8 cellular contexts compared by ENCODE assay signal in genomic region chr15:49620658-49621326, GRCh38. TPM values are rescaled to one million over a fixed set of nuclear protein-coding genes. Genes with fewer than 3 reads are reported as not detected.
DNase-seq lines count a peak whose midpoint lies in the region; ATAC-seq, FAIRE-seq and TF ChIP-seq lines count a peak whose summit lies in the region.

TSS of gene DTWD1 (plus strand) at chr15:49621048. CDS start at chr15:49625168, 4,120 bp downstream.
TSS of gene FAM227B (minus strand) at chr15:49620818. CDS start at chr15:49615171, 5,647 bp downstream.

- TF ChIP-seq CTCF in Caco-2 (IDR thresholded peaks at IDR 0.05; ENCODE audit: insufficient read depth in 1 of 2, low read depth in 1 of 2, low read length in 1 of 2, severe bottlenecking in 1 of 2, unreplicated experiment in 1 of 2) = no peak
- peak; percentile 38 for TF ChIP-seq CTCF in endodermal cell (conservative IDR thresholded peaks at IDR 0.05)

- H3K27me3 Mint-ChIP-seq in Caco-2 (ENCODE audit: insufficient read depth, unreplicated experiment) (no peaks in the 10 kb centered on the region), endodermal cell (ENCODE audit: insufficient read depth) (no peaks in the 10 kb centered on the region)
- H3K27me3 Mint-ChIP-seq in activated CD8-positive, alpha-beta memory T cell treated with anti-CD3 and anti-CD28 coated beads, Interleukin-2, amount 10 ng/mL, durations not matched to agents 7 days and 5 days = no peaks in the 10 kb centered on the region

- POLR2A ChIA-PET in Caco-2 (lab: Charles Lee) = interaction anchor here (0.7 kb wide), 1 partner anchor 710 kb away, joined by 9 read pairs; no protein-coding TSS in a partner anchor

- H3K36me3 Mint-ChIP-seq in Caco-2 (ENCODE audit: insufficient read depth, unreplicated experiment) = peaks cover 16% of the 10 kb centered on the region
- H3K36me3 Mint-ChIP-seq in activated CD8-positive, alpha-beta memory T cell treated with anti-CD3 and anti-CD28 coated beads, Interleukin-2, amount 10 ng/mL, durations not matched to agents 7 days and 5 days = peaks cover 31% of the 10 kb centered on the region
- H3K36me3 Mint-ChIP-seq in endodermal cell (ENCODE audit: low read depth) = peaks cover 32% of the 10 kb centered on the region

- CTCF ChIA-PET in Caco-2 (lab: Charles Lee) = no interaction called here
- CTCF ChIA-PET in activated CD8-positive, alpha-beta memory T cell treated with anti-CD3 and anti-CD28 coated beads, Interleukin-2, amount 10 ng/mL, durations not matched to agents 7 days and 5 days (lab: Charles Lee) = interaction anchor here (1.0 kb wide), 1 partner anchor 8 kb away, joined by 3 read pairs; no protein-coding TSS in a partner anchor

- intact Hi-C loops in Caco-2 (cut with micrococcal nuclease; ENCODE audit: unreplicated experiment) = loop anchor here (10.0 kb wide), 1 partner anchor 446 kb away; the partner anchor contains the start of gene GALK2

- H3K9me3 ChIP-seq in Caco-2 = 0 out of 2 replicates have a peak, but pooled peaks cover 7% of the 10 kb centered on the region
- H3K9me3 ChIP-seq in endodermal cell (ENCODE audit: control insufficient read depth, low read length) = peaks cover 29% of the 10 kb centered on the region

- H3K9me3 Mint-ChIP-seq in Caco-2 (ENCODE audit: unreplicated experiment) (no peaks in the 10 kb centered on the region), endodermal cell (peaks cover 24% of the 10 kb centered on the region)
- H3K9me3 Mint-ChIP-seq in activated CD8-positive, alpha-beta memory T cell treated with anti-CD3 and anti-CD28 coated beads, Interleukin-2, amount 10 ng/mL, durations not matched to agents 7 days and 5 days (ENCODE audit: low read depth) = peaks cover 9% of the 10 kb centered on the region

- H3K4me1 Mint-ChIP-seq in Caco-2 (ENCODE audit: low read depth, unreplicated experiment) = no peaks in the 10 kb centered on the region
- H3K4me1 Mint-ChIP-seq in activated CD8-positive, alpha-beta memory T cell treated with anti-CD3 and anti-CD28 coated beads, Interleukin-2, amount 10 ng/mL, durations not matched to agents 7 days and 5 days = peaks cover 46% of the 10 kb centered on the region
- peaks cover 21% of the 10 kb centered on the region for H3K4me1 Mint-ChIP-seq in endodermal cell

- H3K4me3 Mint-ChIP-seq in Caco-2 (ENCODE audit: unreplicated experiment) (peak within 1 kb of the TSS; percentile 87), endodermal cell (peak within 1 kb of the TSS; percentile 90)
- peak within 1 kb of the TSS; percentile 97 for H3K4me3 Mint-ChIP-seq in activated CD8-positive, alpha-beta memory T cell treated with anti-CD3 and anti-CD28 coated beads, Interleukin-2, amount 10 ng/mL, durations not matched to agents 7 days and 5 days

- peaks cover 4% of the 10 kb centered on the region for H3K4me1 ChIP-seq in Caco-2
- H3K4me1 ChIP-seq in endodermal cell (ENCODE audit: control insufficient read depth, insufficient read depth, low read length) = no peaks in the 10 kb centered on the region

- peak within 1 kb of the TSS; percentile 57 for H3K27ac ChIP-seq in endodermal cell (ENCODE audit: low read depth, low read length)

- H3K9ac ChIP-seq in endodermal cell (ENCODE audit: extremely low read depth, low read length, poor library complexity, severe bottlenecking) = peak within 1 kb of the TSS; percentile 76

- DNase-seq in Caco-2 (peak; percentile 92 to 95), HTR-8/SVneo (ENCODE audit: insufficient read length, low spot score) (peak; percentile 84), NOMO-1 treated with DMSO at 0.1 percent for 48 hours (lab: John Stamatoyannopoulos, UW; ENCODE audit: unreplicated experiment) (peak; percentile 96), endodermal cell (peak; percentile 98), mesenteric fat pad (ENCODE audit: low spot score) (peak; percentile 98)
- peak; percentile 96 for DNase-seq in activated CD8-positive, alpha-beta memory T cell treated with anti-CD3 and anti-CD28 coated beads, Interleukin-2, amount 10 ng/mL, durations not matched to agents 7 days and 5 days
- DNase-seq in stimulated activated CD8-positive, alpha-beta memory T cell treated with anti-CD3 and anti-CD28 coated beads, Interleukin-15, amount 100 ng/mL, for 1 hour (ENCODE audit: low read depth) = peak; percentile 87

- H3K36me3 ChIP-seq in Caco-2 (ENCODE audit: control insufficient read depth, insufficient read depth, low read length) = no peaks in the 10 kb centered on the region; the same call in 1 of the 2 replicates
- peaks cover 22% of the 10 kb centered on the region for H3K36me3 ChIP-seq in endodermal cell (ENCODE audit: control insufficient read depth, insufficient read depth, low read length)

- FAIRE-seq in HTR-8/SVneo (lab: Jason Lieb, UNC) = peak; percentile 87

- no TSS peak for BruUV-seq in Caco-2 (replicated peaks; lab: Mats Ljungman, UMichigan)

- 0% methylated on average over 39 to 59 of the region's 59 CpGs for WGBS in endodermal cell (ENCODE audit: insufficient coverage in 1 of 2, insufficient read length in 1 of 2), 2 experiments

- peak; percentile 99 for ATAC-seq in GM21381 (IDR thresholded peaks at IDR 0.05; ENCODE audit: unreplicated experiment)
- peak; percentile 97 for ATAC-seq in activated CD8-positive, alpha-beta memory T cell treated with anti-CD3 and anti-CD28 coated beads, Interleukin-2, amount 10 ng/mL, durations not matched to agents 7 days and 5 days

- H3K27ac Mint-ChIP-seq in Caco-2 (ENCODE audit: unreplicated experiment) = peak within 1 kb of the TSS; percentile 96
- peak within 1 kb of the TSS; percentile 94 for H3K27ac Mint-ChIP-seq in activated CD8-positive, alpha-beta memory T cell treated with anti-CD3 and anti-CD28 coated beads, Interleukin-2, amount 10 ng/mL, durations not matched to agents 7 days and 5 days
- peak within 1 kb of the TSS; percentile 100 for H3K27ac Mint-ChIP-seq in endodermal cell

- no peaks in the 10 kb centered on the region for H3K27me3 ChIP-seq in Caco-2 (replicated peaks; ENCODE audit: control insufficient read depth, insufficient read depth, low read length)
- no peaks in the 10 kb centered on the region for H3K27me3 ChIP-seq in endodermal cell (ENCODE audit: control insufficient read depth, insufficient read depth, low read length, poor library complexity, severe bottlenecking)

- H3K4me3 ChIP-seq in Caco-2 (ENCODE audit: low read depth, low read length) (peak within 1 kb of the TSS; percentile 86), endodermal cell (ENCODE audit: low read length) (peak within 1 kb of the TSS; percentile 97)

RNA-seq across cellular contexts. Expression of gene DTWD1, which starts in this region (rescaled TPM):
- total RNA-seq in Caco-2 (2022) (11.9 and 14.4 TPM in 2 replicates), endodermal cell (10 to 100 TPM; 39.6 to 40.4 TPM), mesenteric fat pad (30.7 TPM)
- 10 to 100 TPM; 14.1 to 16.9 TPM for total RNA-seq in activated CD8-positive, alpha-beta memory T cell treated with anti-CD3 and anti-CD28 coated beads, Interleukin-2, amount 10 ng/mL, durations not matched to agents 7 days and 5 days
- 29.1 TPM for polyA plus RNA-seq in endodermal cell (2013, experiment 1 of 2)
- 35.9 TPM for polyA plus RNA-seq in endodermal cell (2013, experiment 2 of 2)

RNA-seq across cellular contexts. Expression of gene FAM227B, which starts in this region (rescaled TPM):
- total RNA-seq in Caco-2 (2022) (1.1 and 2.3 TPM in 2 replicates), endodermal cell (1 to 10 TPM; 7.5 to 8.5 TPM), mesenteric fat pad (0.71 TPM)
- 1 to 10 TPM; 2.4 to 3.3 TPM for total RNA-seq in activated CD8-positive, alpha-beta memory T cell treated with anti-CD3 and anti-CD28 coated beads, Interleukin-2, amount 10 ng/mL, durations not matched to agents 7 days and 5 days
- 8.4 TPM for polyA plus RNA-seq in endodermal cell (2013, experiment 1 of 2)
- polyA plus RNA-seq in endodermal cell (2013, experiment 2 of 2) = 8.6 TPM

Comparison
In these comparisons a context has a peak if more than half of its experiments do, and no peak if none do; other contexts are left out.
1. Peak in every context shown above with its lines: DNase-seq, ATAC-seq, H3K4me3 ChIP-seq and H3K27ac ChIP-seq.